In genomic region chr15:22639983-22640382, GRCh38 we compare ENCODE assay signal across 6 cellular contexts.
DNase-seq lines count a peak whose midpoint lies in the region; ATAC-seq, FAIRE-seq and TF ChIP-seq lines count a peak whose summit lies in the region.
"Not testable (repeated sequence)": the region's sequence is repeated elsewhere in the genome, so short reads cannot be mapped to it uniquely, and the experiment has no call there.

No MANE protein-coding gene starts in this region.

- intact Hi-C loops in K562 (cut with micrococcal nuclease) = not testable (repeated sequence)

- TF ChIP-seq CTCF in OCI-LY3 (IDR thresholded peaks at IDR 0.05; ENCODE audit: low read depth, low read length); WERI-Rb-1 (IDR thresholded peaks at IDR 0.05; ENCODE audit: low read depth, low read length); K562 (IDR thresholded peaks at IDR 0.05 in 2 of 3, conservative IDR thresholded peaks at IDR 0.05 in 1 of 3; ENCODE audit: insufficient read depth in 2 of 3, low read depth in 1 of 3, low read length in 3 of 3): not testable (repeated sequence)

- CTCF ChIA-PET in K562 (lab: Yijun Ruan, JAX; ENCODE audit: low intra/inter-chr PET ratio) = not testable (repeated sequence)

- not testable (repeated sequence) for H3K9ac ChIP-seq in OCI-LY3 (ENCODE audit: low read length); K562 (ENCODE audit: insufficient read depth in 1 of 2, low read depth in 2 of 2, low read length in 2 of 2)

- H4K20me1 ChIP-seq in OCI-LY3 (ENCODE audit: insufficient read depth, low read length); K562 (replicated peaks; ENCODE audit: control insufficient read depth, insufficient read depth, low read length): not testable (repeated sequence)

- H3K27ac ChIP-seq in OCI-LY3 (ENCODE audit: low read length); K562 (ENCODE audit: extremely low read depth, low read depth, low read length): not testable (repeated sequence)
- H3K27ac ChIP-seq in WERI-Rb-1 = peak overlapping the region; percentile 81

- TF ChIP-seq RAD21 in K562 (CRISPR knock-in tag; conservative IDR thresholded peaks at IDR 0.05 in 1 of 2, IDR thresholded peaks at IDR 0.05 in 1 of 2) = not testable (repeated sequence)

- not testable (repeated sequence) for H2AFZ ChIP-seq in OCI-LY3 (ENCODE audit: low read depth, low read length); K562 (ENCODE audit: low read depth, low read length)

- not testable (repeated sequence) for H3K4me1 ChIP-seq in OCI-LY3 (ENCODE audit: low read length); K562 (replicated peaks in 1 of 2; ENCODE audit: control insufficient read depth in 2 of 2, insufficient read depth in 2 of 2, low read length in 2 of 2)

- H3K9me1 ChIP-seq in K562 (ENCODE audit: control insufficient read depth, insufficient read depth, low read length) = not testable (repeated sequence)

- not testable (repeated sequence) for H3K9me3 ChIP-seq in OCI-LY3 (ENCODE audit: insufficient read depth, low read length); WERI-Rb-1 (ENCODE audit: severe bottlenecking); K562 (replicated peaks; ENCODE audit: control insufficient read depth, insufficient read depth, low read depth, low read length)

- ATAC-seq in GM18868 (IDR thresholded peaks at IDR 0.05; ENCODE audit: unreplicated experiment) (peak; percentile 61), K562 (peak; percentile 69)

- in situ Hi-C loops in K562 (cut with MboI) = not testable (repeated sequence)

- WGBS in K562 (ENCODE audit: insufficient coverage, low coverage, missing lambda C conversion rate) = 8% methylated on average over 2 of the region's 2 CpGs

- FAIRE-seq in K562 (lab: Jason Lieb, UNC) = not testable (repeated sequence)

- POLR2A ChIA-PET in K562 (lab: Yijun Ruan, JAX) = not testable (repeated sequence)

- not testable (repeated sequence) for H3K79me2 ChIP-seq in OCI-LY3 (ENCODE audit: low read length); K562 (ENCODE audit: control insufficient read depth, insufficient read depth, low read length)

- not testable (repeated sequence) for H3K36me3 ChIP-seq in OCI-LY3 (replicated peaks; ENCODE audit: low read depth, low read length); WERI-Rb-1; K562 (ENCODE audit: control insufficient read depth, insufficient read depth, low read length)

- not testable (repeated sequence) for H3K4me3 ChIP-seq in OCI-LY3 (ENCODE audit: low read length); WERI-Rb-1 (ENCODE audit: low read depth, low read length); K562

- not testable (repeated sequence) for BruUV-seq in K562 (replicated peaks; lab: Mats Ljungman, UMichigan)

- TF ChIP-seq POLR2A in K562 (conservative IDR thresholded peaks at IDR 0.05) = not testable (repeated sequence)

- H3K4me2 ChIP-seq in OCI-LY3 (ENCODE audit: low read length) = 0 out of 2 replicates have a peak overlapping the region, but pooled peaks have one; percentile 9
- H3K4me2 ChIP-seq in K562 (ENCODE audit: insufficient read depth, low read length) = not testable (repeated sequence)

- TF ChIP-seq EP300 in K562 (IDR thresholded peaks at IDR 0.05; ENCODE audit: low read length) = not testable (repeated sequence)

- not testable (repeated sequence) for H3K27me3 ChIP-seq in OCI-LY3 (ENCODE audit: low read depth, low read length); WERI-Rb-1 (ENCODE audit: insufficient read depth, low read depth, severe bottlenecking); K562 (ENCODE audit: control insufficient read depth in 2 of 2, insufficient read depth in 2 of 2, low read length in 2 of 2)

- DNase-seq in MV-4-11 (lab: John Stamatoyannopoulos, UW) = peak; percentile 1
- peak; percentile 47 for DNase-seq in NCI-H82 treated with DMSO at 0.1 percent for 48 hours (lab: John Stamatoyannopoulos, UW; ENCODE audit: unreplicated experiment)
- not testable (repeated sequence) for DNase-seq in WERI-Rb-1
- DNase-seq in K562 (ENCODE audit: extremely low read depth in 1 of 4, low spot score in 3 of 4) = peak in 1 of 4 experiments; percentile 5
